ENCODE assay signal across 7 cellular contexts in genomic region chr9:94783121-94783664, GRCh38. TPM values are rescaled to one million over a fixed set of nuclear protein-coding genes. Genes with fewer than 3 reads are reported as not detected.
DNase-seq lines count a peak whose midpoint lies in the region; TF ChIP-seq lines count a peak whose summit lies in the region.

No MANE protein-coding gene starts in this region.

- H3K4me2 ChIP-seq in SK-N-SH, result peak overlapping the region; percentile 59
- peak overlapping the region; percentile 54 for H3K4me2 ChIP-seq in skeletal muscle satellite cell (ENCODE audit: low read length)

- no peaks in the 10 kb centered on the region for H4K20me1 ChIP-seq in SK-N-SH (ENCODE audit: insufficient read depth)

- peak overlapping the region; percentile 53; the same call in 1 of the 2 replicates for H2AFZ ChIP-seq in SK-N-SH (ENCODE audit: low read depth)

- no peaks in the 10 kb centered on the region for H3K9me2 ChIP-seq in SK-N-SH

- H3K79me2 ChIP-seq in SK-N-SH (ENCODE audit: insufficient read depth), result no peaks in the 10 kb centered on the region; the same call in 1 of the 2 replicates

- H3K9me3 ChIP-seq in SK-N-SH, result no peaks in the 10 kb centered on the region
- H3K9me3 ChIP-seq in iPS DF 6.9 (ENCODE audit: control insufficient read depth, insufficient read depth, low read length), result no peaks in the 10 kb centered on the region
- no peaks in the 10 kb centered on the region for H3K9me3 ChIP-seq in skeletal muscle satellite cell (replicated peaks; ENCODE audit: low read length)

- no peak for TF ChIP-seq POLR2A in NB4 (IDR thresholded peaks at IDR 0.05; ENCODE audit: extremely low read depth, insufficient read length)

- TF ChIP-seq EP300 in SK-N-SH (IDR thresholded peaks at IDR 0.05; ENCODE audit: borderline replicate concordance in 1 of 2, low read depth in 1 of 2, low read length in 1 of 2), result peak in 1 of 2 experiments; percentile 82; a peak in 2 of 4 replicates

- POLR2A ChIA-PET in SK-N-SH (lab: Yijun Ruan, JAX), result interaction anchor here (0.6 kb wide), 1 partner anchor 233 kb away, joined by 3 read pairs; no protein-coding TSS in a partner anchor

- WGBS in SK-N-SH (ENCODE audit: low lambda C conversion rate), result 30% methylated on average over 12 of the region's 14 CpGs
- WGBS in iPS DF 6.9 (ENCODE audit: insufficient coverage, insufficient read length), result no CpG with 5 or more reads among the region's 14 CpGs

- TF ChIP-seq CTCF in GM06990 (IDR thresholded peaks at IDR 0.05; ENCODE audit: insufficient read depth, low read length, poor library complexity, severe bottlenecking) (peak; percentile 63), NB4 (IDR thresholded peaks at IDR 0.05; ENCODE audit: low read depth, low read length) (peak; percentile 65), SK-N-SH (IDR thresholded peaks at IDR 0.05) (peak; percentile 78), brain microvascular endothelial cell (IDR thresholded peaks at IDR 0.05; ENCODE audit: low read depth, low read length, missing control alignments) (peak; percentile 81)

- H3K4me1 ChIP-seq in SK-N-SH (ENCODE audit: control insufficient read depth in 1 of 2, insufficient read depth in 2 of 2, low read depth in 1 of 2, low read length in 1 of 2) (peaks cover 8 to 40% of the 10 kb centered on the region in 2 experiments), iPS DF 6.9 (ENCODE audit: control insufficient read depth, insufficient read depth, low read length) (peaks cover 3% of the 10 kb centered on the region; the same call in 1 of the 2 replicates), skeletal muscle satellite cell (ENCODE audit: control insufficient read depth, insufficient read depth, low read length) (peaks cover 47% of the 10 kb centered on the region)

- H3K9ac ChIP-seq in SK-N-SH (peak overlapping the region; percentile 62), skeletal muscle satellite cell (ENCODE audit: low read depth, low read length) (peak overlapping the region; percentile 82)

- CTCF ChIA-PET in SK-N-SH (lab: Yijun Ruan, JAX), result interaction anchor here (0.6 to 7.5 kb wide), 43 partner anchors 10 to 486 kb away, joined by 3 to 124 read pairs (median 4); no protein-coding TSS in a partner anchor

- H3K4me3 ChIP-seq in GM06990 (replicated peaks; ENCODE audit: low read depth, low read length) (no peak overlapping the region), NB4 (ENCODE audit: low read depth, low read length) (no peak overlapping the region), SK-N-SH (ENCODE audit: low read depth in 2 of 2, low read length in 1 of 2) (peak overlapping the region in 1 of 2 experiments; percentile 5; a peak in 1 of 4 replicates), brain microvascular endothelial cell (ENCODE audit: low read depth, low read length) (no peak overlapping the region), iPS DF 6.9 (ENCODE audit: low read length) (no peak overlapping the region), skeletal muscle satellite cell (ENCODE audit: low read length) (no peak overlapping the region)

- H3K27ac ChIP-seq in SK-N-SH (ENCODE audit: low read depth in 2 of 2, low read length in 1 of 2), result peak overlapping the region; percentile 93 to 97
- peak overlapping the region; percentile 14 for H3K27ac ChIP-seq in brain microvascular endothelial cell
- H3K27ac ChIP-seq in iPS DF 6.9 (ENCODE audit: low read length), result no peak overlapping the region

- H3K36me3 ChIP-seq in GM06990 (ENCODE audit: control insufficient read depth, insufficient read depth, low read length) (no peaks in the 10 kb centered on the region), SK-N-SH (replicated peaks in 1 of 2; ENCODE audit: control insufficient read depth in 1 of 2, insufficient read depth in 2 of 2, low read length in 1 of 2) (no peaks in the 10 kb centered on the region), brain microvascular endothelial cell (replicated peaks) (no peaks in the 10 kb centered on the region), iPS DF 6.9 (ENCODE audit: control insufficient read depth, insufficient read depth, low read length) (no peaks in the 10 kb centered on the region), skeletal muscle satellite cell (ENCODE audit: insufficient read depth, low read length) (no peaks in the 10 kb centered on the region)

- H3K27me3 ChIP-seq in GM06990 (replicated peaks; ENCODE audit: control insufficient read depth, insufficient read depth, low read length), result no peaks in the 10 kb centered on the region
- H3K27me3 ChIP-seq in SK-N-SH (ENCODE audit: insufficient read depth), result no peaks in the 10 kb centered on the region
- no peaks in the 10 kb centered on the region for H3K27me3 ChIP-seq in brain microvascular endothelial cell (replicated peaks)
- H3K27me3 ChIP-seq in iPS DF 6.9 (ENCODE audit: control insufficient read depth, insufficient read depth, low read length), result no peaks in the 10 kb centered on the region
- no peaks in the 10 kb centered on the region for H3K27me3 ChIP-seq in skeletal muscle satellite cell (ENCODE audit: control insufficient read depth, insufficient read depth, low read length)

- peaks cover 22% of the 10 kb centered on the region for H3F3A ChIP-seq in SK-N-SH (replicated peaks; ENCODE audit: insufficient read depth)

- DNase-seq in GM06990 (ENCODE audit: extremely low read depth, insufficient read length) (peak; percentile 30), NB4 (ENCODE audit: low read depth) (peak; percentile 72), SK-N-SH (peak; percentile 68), brain microvascular endothelial cell (peak; percentile 90), iPS DF 6.9 (ENCODE audit: low read depth, low spot score) (peak; percentile 58), NCI-H187 treated with DMSO at 0.1 percent for 48 hours (lab: John Stamatoyannopoulos, UW) (no peak)

- in situ Hi-C loops in brain microvascular endothelial cell (cut with HindIII; ENCODE audit: low pct_ligation_motif_present, low sequenced_read_pairs), result no loop called here

- peak; percentile 92 for TF ChIP-seq RAD21 in SK-N-SH (IDR thresholded peaks at IDR 0.05; ENCODE audit: low read length)

TF ChIP-seq in SK-N-SH, 30 proteins besides CTCF, POLR2A, EP300 and RAD21 (continues in another document):
- peak; percentile 25; the same call in 1 of the 2 replicates for TF ChIP-seq RXRA (IDR thresholded peaks at IDR 0.05; ENCODE audit: borderline replicate concordance, low read depth)
- no peak for TF ChIP-seq ZBTB33 (IDR thresholded peaks at IDR 0.05; ENCODE audit: borderline replicate concordance, low read depth)
- TF ChIP-seq RCOR1 (IDR thresholded peaks at IDR 0.05; ENCODE audit: low read length), result peak; percentile 71; the same call in 1 of the 2 replicates
- TF ChIP-seq NFIC (IDR thresholded peaks at IDR 0.05; ENCODE audit: borderline replicate concordance), result peak; percentile 79; the same call in 1 of the 2 replicates
- no peak for TF ChIP-seq USF2 (IDR thresholded peaks at IDR 0.05; ENCODE audit: borderline replicate concordance, low read depth, low read length)
- TF ChIP-seq CHD2 (IDR thresholded peaks at IDR 0.05; ENCODE audit: low read length, partially characterized antibody), result peak; percentile 65
- TF ChIP-seq GATA2 (CRISPR knock-in tag; IDR thresholded peaks at IDR 0.05), result peak; percentile 50
- 0 out of 2 replicates have a peak, but pooled peaks have one; percentile 23 for TF ChIP-seq MAX (IDR thresholded peaks at IDR 0.05; ENCODE audit: low read depth)
- TF ChIP-seq TAF1 (IDR thresholded peaks at IDR 0.05; ENCODE audit: borderline replicate concordance, low read depth, low read length), result peak; percentile 37; the same call in 1 of the 2 replicates
- no peak for TF ChIP-seq GABPA (IDR thresholded peaks at IDR 0.05; ENCODE audit: low read depth)
- no peak for TF ChIP-seq PBX3 (IDR thresholded peaks at IDR 0.05)
- TF ChIP-seq EZH2phosphoT487 (IDR thresholded peaks at IDR 0.05; ENCODE audit: borderline replicate concordance, low read depth), result no peak
- peak; percentile 59 for TF ChIP-seq MXI1 (IDR thresholded peaks at IDR 0.05; ENCODE audit: low read depth, low read length)

RNA-seq across cellular contexts. Expression of gene AOPEP, which starts 56.7 kb away (rescaled TPM):
- 53.0 and 54.6 TPM in 2 replicates for polyA plus RNA-seq in SK-N-SH (2012; rRNA removed)
- 44.6 and 47.2 TPM in 2 replicates for polyA plus RNA-seq in SK-N-SH (2012; cell fraction: cytosol; rRNA removed)
- polyA plus RNA-seq in SK-N-SH (2012; cell fraction: nucleus; rRNA removed), result 105 and 122 TPM in 2 replicates
- total RNA-seq in skeletal muscle satellite cell (2012; rRNA removed), result 12.9 and 14.2 TPM in 2 replicates
